14 cellular contexts compared by ENCODE assay signal in the genomic region with DNA sequence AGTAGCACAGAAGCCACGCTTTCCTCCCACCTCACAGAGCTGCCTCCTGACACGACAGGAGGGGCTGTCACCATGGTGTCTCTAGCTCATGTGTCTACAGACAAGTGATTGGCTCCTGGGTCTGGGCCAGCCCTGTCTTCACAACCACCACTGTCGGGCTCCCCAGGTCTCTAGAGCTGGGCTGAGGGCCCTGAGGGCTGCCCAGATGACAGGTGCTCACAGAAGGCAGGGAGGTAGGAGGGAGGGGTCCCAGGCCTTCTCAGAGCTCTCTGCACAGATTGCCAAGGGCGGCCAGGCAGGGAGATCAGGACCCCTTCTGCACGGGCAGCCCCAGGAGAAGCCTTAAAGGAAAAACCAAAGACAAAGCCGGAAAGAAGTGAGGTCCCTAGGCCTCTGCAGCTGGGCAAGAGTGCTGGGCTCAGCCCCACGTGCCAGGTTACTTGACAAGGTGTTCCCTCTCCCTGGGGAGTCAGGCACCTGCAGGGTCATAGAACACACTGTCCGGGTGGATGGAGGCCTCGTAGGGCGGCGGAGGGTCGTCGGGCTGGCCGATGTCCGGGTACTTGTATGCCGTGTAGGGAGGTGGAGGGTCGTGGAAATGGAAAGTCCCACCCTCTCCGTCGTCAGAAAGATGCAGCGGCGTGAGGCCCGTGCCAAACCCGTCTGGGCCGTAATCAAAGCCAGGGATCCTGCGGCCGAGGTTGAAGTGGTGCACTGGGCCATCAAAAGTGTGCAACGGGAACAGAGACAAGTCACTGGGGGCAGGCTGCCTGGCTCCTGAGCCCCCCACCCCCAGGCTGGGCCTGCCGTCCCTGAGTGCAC.
DNase-seq lines count a peak whose midpoint lies in the region; ATAC-seq, FAIRE-seq and TF ChIP-seq lines count a peak whose summit lies in the region.
"Had no signal": no experiment of that assay in that cellular context is flagged by ENCODE, and none has a peak within 500 bp of the region (broad histone marks: within the 10 kb centered on the region; RNA-seq: fewer than 3 reads in every experiment).

No MANE protein-coding gene starts in this region.

- no peak overlapping the region for H4K91ac ChIP-seq in neuronal stem cell (ENCODE audit: low read depth, low read length, poor library complexity)

- H3K4me3 ChIP-seq in K562 = no peak overlapping the region
- H3K4me3 ChIP-seq in neuronal stem cell (ENCODE audit: low read length in 2 of 2) = no peak overlapping the region

- no peak for ATAC-seq in natural killer cell treated with Interleukin-12 subunit alpha and Interleukin-12 subunit beta and Interleukin-15 and Interleukin-18, amount 100 ng/mL, for 72 hours
- no peak for ATAC-seq in natural killer cell
- ATAC-seq in K562 = no peak

- peak overlapping the region; percentile 97 for H3K23ac ChIP-seq in neuronal stem cell (ENCODE audit: low read depth, low read length, poor library complexity)

- H3K27ac ChIP-seq in K562 (ENCODE audit: extremely low read depth, low read depth, low read length) (no peak overlapping the region), neuronal stem cell (replicated peaks; ENCODE audit: low read length) (no peak overlapping the region)

- CTCF ChIA-PET in K562 (lab: Yijun Ruan, JAX; ENCODE audit: low intra/inter-chr PET ratio) = no interaction called here

- peak overlapping the region; percentile 89 for H2BK5ac ChIP-seq in neuronal stem cell (ENCODE audit: low read length)

- H2BK15ac ChIP-seq in neuronal stem cell (ENCODE audit: low read length) = no peak overlapping the region

- no peak for TF ChIP-seq POLR2A in K562 (conservative IDR thresholded peaks at IDR 0.05)

- WGBS in K562 (ENCODE audit: insufficient coverage, low coverage, missing lambda C conversion rate) = 87% methylated on average over 28 of the region's 28 CpGs
- WGBS in neuronal stem cell (ENCODE audit: extremely low coverage in 2 of 2, insufficient read length in 2 of 2, insufficient replicate concordance in 1 of 2), 2 donors = no CpG with 5 or more reads among the region's 28 CpGs

- H2AFZ ChIP-seq in K562 (ENCODE audit: low read depth, low read length) (no peak overlapping the region), neuronal stem cell (ENCODE audit: low read length) (no peak overlapping the region)

- peaks cover 20% of the 10 kb centered on the region for H3K9me1 ChIP-seq in K562 (ENCODE audit: control insufficient read depth, insufficient read depth, low read length)

- peaks cover 9% of the 10 kb centered on the region for H3K36me3 Mint-ChIP-seq in natural killer cell treated with Interleukin-12 subunit alpha and Interleukin-12 subunit beta and Interleukin-15 and Interleukin-18, amount 100 ng/mL, for 72 hours
- H3K36me3 Mint-ChIP-seq in natural killer cell = peaks cover 23% of the 10 kb centered on the region
- no peaks in the 10 kb centered on the region for H3K36me3 Mint-ChIP-seq in glutamatergic neuron (ENCODE audit: unreplicated experiment)

- H3K18ac ChIP-seq in neuronal stem cell (ENCODE audit: low read length) = no peak overlapping the region

- POLR2A ChIA-PET in K562 (lab: Yijun Ruan, JAX) = interaction anchor here (0.7 to 1.3 kb wide), 6 partner anchors 9 to 367 kb away, joined by 3 to 4 read pairs (median 3); no protein-coding TSS in a partner anchor

- H3K9me3 ChIP-seq in K562 (replicated peaks; ENCODE audit: control insufficient read depth, insufficient read depth, low read depth, low read length) = no peaks in the 10 kb centered on the region
- peaks cover 0 to 2% of the 10 kb centered on the region in 2 donors for H3K9me3 ChIP-seq in neuronal stem cell (replicated peaks in 1 of 2; ENCODE audit: control insufficient read depth in 2 of 2, insufficient read depth in 1 of 2, low read depth in 1 of 2, low read length in 2 of 2)
- H3K9me3 ChIP-seq: BE2C had no signal

- peaks cover 52% of the 10 kb centered on the region for H4K20me1 ChIP-seq in K562 (replicated peaks; ENCODE audit: control insufficient read depth, insufficient read depth, low read length)

- no peaks in the 10 kb centered on the region for H3K27me3 Mint-ChIP-seq in natural killer cell treated with Interleukin-12 subunit alpha and Interleukin-12 subunit beta and Interleukin-15 and Interleukin-18, amount 100 ng/mL, for 72 hours
- H3K27me3 Mint-ChIP-seq in natural killer cell (ENCODE audit: low read depth in 2 of 2) = no peaks in the 10 kb centered on the region
- H3K27me3 Mint-ChIP-seq in glutamatergic neuron (ENCODE audit: unreplicated experiment) = peaks cover 6% of the 10 kb centered on the region

- in situ Hi-C loops in K562 (cut with MboI) = no loop called here

- peaks cover 0 to 4% of the 10 kb centered on the region in 2 donors for H3K4me1 Mint-ChIP-seq in natural killer cell treated with Interleukin-12 subunit alpha and Interleukin-12 subunit beta and Interleukin-15 and Interleukin-18, amount 100 ng/mL, for 72 hours (ENCODE audit: low read depth in 2 of 2)
- H3K4me1 Mint-ChIP-seq in natural killer cell (peaks cover 0 to 5% of the 10 kb centered on the region in 2 donors), glutamatergic neuron (ENCODE audit: low read depth, unreplicated experiment) (peaks cover 5% of the 10 kb centered on the region)

- BruUV-seq in K562 (replicated peaks; lab: Mats Ljungman, UMichigan) = no TSS peak

- intact Hi-C loops in natural killer cell (cut with micrococcal nuclease) = no loop called here
- intact Hi-C loops in K562 (cut with micrococcal nuclease) = no loop called here

- no peak overlapping the region for H3K14ac ChIP-seq in neuronal stem cell (ENCODE audit: low read length)

- H2BK12ac ChIP-seq in neuronal stem cell (ENCODE audit: low read length) = no peak overlapping the region

- H3K27me3 ChIP-seq in K562 (ENCODE audit: control insufficient read depth in 2 of 2, insufficient read depth in 2 of 2, low read length in 2 of 2) = no peaks in the 10 kb centered on the region
- no peaks in the 10 kb centered on the region for H3K27me3 ChIP-seq in neuronal stem cell (ENCODE audit: control insufficient read depth in 3 of 3, insufficient read depth in 3 of 3, low read depth in 1 of 3, low read length in 3 of 3)
- H3K27me3 ChIP-seq: BE2C had no signal

- no peak overlapping the region for H3K27ac Mint-ChIP-seq in natural killer cell treated with Interleukin-12 subunit alpha and Interleukin-12 subunit beta and Interleukin-15 and Interleukin-18, amount 100 ng/mL, for 72 hours
- H3K27ac Mint-ChIP-seq in natural killer cell (no peak overlapping the region), glutamatergic neuron (ENCODE audit: unreplicated experiment) (no peak overlapping the region)

- H3K79me1 ChIP-seq in neuronal stem cell (ENCODE audit: low read depth, low read length) = peaks cover 6% of the 10 kb centered on the region

- DNase-seq in natural killer cell treated with Interleukin-12 subunit alpha and Interleukin-12 subunit beta and Interleukin-15 and Interleukin-18, amount 100 ng/mL, for 72 hours (ENCODE audit: low spot score) = peak; percentile 54
- no peak for DNase-seq in natural killer cell
- no peak for DNase-seq in K562 (ENCODE audit: extremely low read depth in 1 of 4, low spot score in 3 of 4)
- no peak for DNase-seq in neuronal stem cell (ENCODE audit: low spot score)
- DNase-seq in EL = no peak
- DNase-seq in glutamatergic neuron = no peak
- DNase-seq in NCI-H345 (lab: John Stamatoyannopoulos, UW) = no peak
- DNase-seq: BE2C, DMS 273 treated with DMSO at 0.1 percent for 48 hours, GOT3, MV-4-11, NCI-H1417 treated with DMSO at 0.1 percent for 48 hours, NCI-H69, SHP77 had no signal

- no peak overlapping the region for H3K4me2 ChIP-seq in K562 (ENCODE audit: insufficient read depth, low read length)
- no peak overlapping the region for H3K4me2 ChIP-seq in neuronal stem cell (ENCODE audit: insufficient read depth, low read length, poor library complexity, severe bottlenecking)

- TF ChIP-seq EP300 in K562 (IDR thresholded peaks at IDR 0.05; ENCODE audit: low read length) = no peak

- no peak overlapping the region for H2AK5ac ChIP-seq in neuronal stem cell (ENCODE audit: low read depth, low read length)

- TF ChIP-seq CTCF in natural killer cell (IDR thresholded peaks at IDR 0.05) = no peak
- no peak for TF ChIP-seq CTCF in K562 (IDR thresholded peaks at IDR 0.05 in 2 of 3, conservative IDR thresholded peaks at IDR 0.05 in 1 of 3; ENCODE audit: insufficient read depth in 2 of 3, low read depth in 1 of 3, low read length in 3 of 3)
- no peak for TF ChIP-seq CTCF in glutamatergic neuron (IDR thresholded peaks at IDR 0.05; ENCODE audit: partially characterized antibody, unreplicated experiment)

- H2BK120ac ChIP-seq in neuronal stem cell (ENCODE audit: low read depth, low read length) = peak overlapping the region; percentile 36

- H3K9ac ChIP-seq in K562 (ENCODE audit: insufficient read depth in 1 of 2, low read depth in 2 of 2, low read length in 2 of 2) (peak overlapping the region in 1 of 2 experiments; percentile 15; a peak in 1 of 4 replicates), neuronal stem cell (ENCODE audit: low read depth, low read length, poor library complexity) (peak overlapping the region; percentile 21)

- no peaks in the 10 kb centered on the region for H3K9me3 Mint-ChIP-seq in natural killer cell treated with Interleukin-12 subunit alpha and Interleukin-12 subunit beta and Interleukin-15 and Interleukin-18, amount 100 ng/mL, for 72 hours
- H3K9me3 Mint-ChIP-seq in natural killer cell (no peaks in the 10 kb centered on the region), glutamatergic neuron (ENCODE audit: unreplicated experiment) (peaks cover 6% of the 10 kb centered on the region)

- no peak overlapping the region for H3K4me3 Mint-ChIP-seq in natural killer cell treated with Interleukin-12 subunit alpha and Interleukin-12 subunit beta and Interleukin-15 and Interleukin-18, amount 100 ng/mL, for 72 hours
- H3K4me3 Mint-ChIP-seq in natural killer cell (no peak overlapping the region), glutamatergic neuron (ENCODE audit: unreplicated experiment) (no peak overlapping the region)

- FAIRE-seq in K562 (lab: Jason Lieb, UNC) = no peak

- H3K4me1 ChIP-seq in K562 (replicated peaks in 1 of 2; ENCODE audit: control insufficient read depth in 2 of 2, insufficient read depth in 2 of 2, low read length in 2 of 2) (peaks cover 0 to 29% of the 10 kb centered on the region in 2 experiments; a peak in 1 of 5 replicates), neuronal stem cell (ENCODE audit: control insufficient read depth in 2 of 2, insufficient read depth in 1 of 2, low read depth in 1 of 2, low read length in 2 of 2) (no peaks in the 10 kb centered on the region)
- H3K4me1 ChIP-seq: BE2C had no signal

- peaks cover 73% of the 10 kb centered on the region for H3K36me3 ChIP-seq in K562 (ENCODE audit: control insufficient read depth, insufficient read depth, low read length)
- H3K36me3 ChIP-seq in neuronal stem cell (replicated peaks in 1 of 2; ENCODE audit: control insufficient read depth in 2 of 2, insufficient read depth in 2 of 2, low read length in 2 of 2) = peaks cover 54 to 86% of the 10 kb centered on the region in 2 donors

- no peak overlapping the region for H3K4ac ChIP-seq in neuronal stem cell (ENCODE audit: low read length)

- H3K79me2 ChIP-seq in K562 (ENCODE audit: control insufficient read depth, insufficient read depth, low read length) = no peaks in the 10 kb centered on the region

- no peak for TF ChIP-seq RAD21 in K562 (CRISPR knock-in tag; conservative IDR thresholded peaks at IDR 0.05 in 1 of 2, IDR thresholded peaks at IDR 0.05 in 1 of 2)

- H4K8ac ChIP-seq in neuronal stem cell (ENCODE audit: low read depth, low read length) = no peak overlapping the region
